In the genomic region with DNA sequence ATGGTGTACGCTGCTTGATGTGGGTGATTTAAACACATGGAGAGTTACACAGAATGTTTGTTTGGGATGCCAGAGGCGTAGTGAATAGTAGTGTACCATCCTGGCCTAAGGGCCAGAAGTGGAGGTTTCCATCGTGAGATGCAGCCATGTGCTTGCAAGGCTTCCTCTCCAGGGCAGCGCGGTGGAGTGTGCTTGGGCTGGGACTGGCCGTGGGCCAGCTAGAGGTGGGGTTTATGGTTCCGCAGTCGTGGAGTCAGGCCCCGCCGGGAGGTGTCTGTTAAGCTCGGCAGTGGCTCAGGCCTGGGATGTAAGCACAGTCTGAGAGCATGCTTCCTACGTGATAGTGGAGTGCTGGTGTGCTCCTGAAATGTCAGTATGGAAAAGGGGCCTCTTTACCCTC, we compare ENCODE assay signal across 19 cellular contexts. TPM values are rescaled to one million over a fixed set of nuclear protein-coding genes. Genes with fewer than 3 reads are reported as not detected.
DNase-seq lines count a peak whose midpoint lies in the region; ATAC-seq and TF ChIP-seq lines count a peak whose summit lies in the region.
"Had no signal": no experiment of that assay in that cellular context is flagged by ENCODE, and none has a peak within 500 bp of the region (broad histone marks: within the 10 kb centered on the region; RNA-seq: fewer than 3 reads in every experiment).

No MANE protein-coding gene starts in this region.

- no peak overlapping the region for H2BK120ac ChIP-seq in IMR-90 (ENCODE audit: low read depth, low read length)

- TF ChIP-seq EP300 in ovary (IDR thresholded peaks at IDR 0.05), result no peak

- no peak overlapping the region for H3K4ac ChIP-seq in IMR-90 (ENCODE audit: low read depth, low read length)

- no peak for TF ChIP-seq POLR2A in IMR-90 (IDR thresholded peaks at IDR 0.05; ENCODE audit: low read depth, low read length)
- TF ChIP-seq POLR2A in heart left ventricle (IDR thresholded peaks at IDR 0.05), result no peak
- no peak for TF ChIP-seq POLR2A in ovary (IDR thresholded peaks at IDR 0.05)
- TF ChIP-seq POLR2A in spleen (IDR thresholded peaks at IDR 0.05), result no peak

- H2BK5ac ChIP-seq in IMR-90 (ENCODE audit: low read depth, low read length, poor library complexity, severe bottlenecking), result no peak overlapping the region

- TF ChIP-seq CTCF in IMR-90 (conservative IDR thresholded peaks at IDR 0.05; ENCODE audit: low read depth, low read length), result no peak
- TF ChIP-seq CTCF in heart left ventricle (IDR thresholded peaks at IDR 0.05), result no peak
- no peak for TF ChIP-seq CTCF in ovary (IDR thresholded peaks at IDR 0.05)
- no peak for TF ChIP-seq CTCF in spleen (IDR thresholded peaks at IDR 0.05 in 8 of 11, conservative IDR thresholded peaks at IDR 0.05 in 3 of 11)

- no peaks in the 10 kb centered on the region for H4K20me1 ChIP-seq in IMR-90 (ENCODE audit: insufficient read depth, low read length)

- WGBS in IMR-90 (ENCODE audit: extremely low coverage in 2 of 2, insufficient read length in 1 of 2), 2 experiments, result 93% methylated on average over 2 of the region's 12 CpGs; no CpG with 5 or more reads in 1 of the 2 experiments
- 24 to 27% (median 25%) methylated on average over 8 to 12 of the region's 12 CpGs for WGBS in heart left ventricle, 4 donors
- 38 to 59% (median 41%) methylated on average over 12 of the region's 12 CpGs for WGBS in ovary, 3 donors
- WGBS in spleen, 5 donors, result 65 to 92% (median 72%) methylated on average over 2 to 12 of the region's 12 CpGs

- in situ Hi-C loops in IMR-90 (cut with MboI; ENCODE audit: low sequenced_read_pairs), result no loop called here

- no peak overlapping the region for H2AK5ac ChIP-seq in IMR-90 (ENCODE audit: low read depth, low read length)

- no peak overlapping the region for H2BK15ac ChIP-seq in IMR-90 (ENCODE audit: low read depth, low read length)

- H3K27ac ChIP-seq in IMR-90 (ENCODE audit: insufficient read depth, low read length) (no peak overlapping the region), heart left ventricle (no peak overlapping the region), ovary (peak overlapping the region in 1 of 2 donors; percentile 41), spleen (no peak overlapping the region)
- H3K27ac ChIP-seq: GM23248, KMS-11, SJCRH30 had no signal

- no peak overlapping the region for H3K4me3 ChIP-seq in IMR-90 (ENCODE audit: insufficient read depth, low read depth, low read length)
- H3K4me3 ChIP-seq in heart left ventricle, result no peak overlapping the region
- no peak overlapping the region for H3K4me3 ChIP-seq in ovary
- no peak overlapping the region for H3K4me3 ChIP-seq in spleen
- H3K4me3 ChIP-seq: GM23248, SJCRH30 had no signal

- no peak overlapping the region for H2AK9ac ChIP-seq in IMR-90 (replicated peaks; ENCODE audit: low read depth, low read length, poor library complexity)

- H3K4me2 ChIP-seq in IMR-90 (ENCODE audit: low read depth, low read length), result no peak overlapping the region
- H3K4me2 ChIP-seq: KMS-11 had no signal

- POLR2A ChIA-PET in IMR-90 (lab: Charles Lee; ENCODE audit: unreplicated experiment), result interaction anchor here (0.6 kb wide), 1 partner anchor 48 kb away, joined by 5 read pairs; no protein-coding TSS in a partner anchor

- no peaks in the 10 kb centered on the region for H3K79me1 ChIP-seq in IMR-90 (ENCODE audit: low read depth in 1 of 2, low read length in 2 of 2)

- no peak for ATAC-seq in IMR-90 (ENCODE audit: low read depth)
- ATAC-seq in heart left ventricle, result peak; percentile 80 to 93 (median 90)
- ATAC-seq in GM18517 (IDR thresholded peaks at IDR 0.05; ENCODE audit: unreplicated experiment), result no peak

- no peak overlapping the region for H2BK20ac ChIP-seq in IMR-90 (ENCODE audit: low read depth, low read length)

- H3K14ac ChIP-seq in IMR-90 (replicated peaks; ENCODE audit: low read depth, low read length), result no peak overlapping the region

- no TSS peak for BruUV-seq in IMR-90 (replicated peaks; lab: Mats Ljungman, UMichigan)

- H3K9ac ChIP-seq in IMR-90 (ENCODE audit: low read depth, low read length), result no peak overlapping the region
- H3K9ac ChIP-seq: GM23248, KMS-11 had no signal

- no peak overlapping the region for H4K5ac ChIP-seq in IMR-90 (ENCODE audit: low read depth, low read length)

- no peaks in the 10 kb centered on the region for H3K9me1 ChIP-seq in IMR-90 (ENCODE audit: insufficient read depth, low read length)

- intact Hi-C loops in IMR-90 (cut with micrococcal nuclease) (no loop called here), heart left ventricle (cut with DNase I) (no loop called here), ovary (cut with DNase I) (no loop called here), spleen (cut with DNase I; ENCODE audit: low total_unique reads) (no loop called here)

- peak overlapping the region; percentile 48 for H2AFZ ChIP-seq in IMR-90 (replicated peaks; ENCODE audit: low read length, poor library complexity)
- H2AFZ ChIP-seq: GM23248 had no signal

- CTCF ChIA-PET in IMR-90 (lab: Yijun Ruan, JAX), result interaction anchor here (0.6 kb wide), 1 partner anchor 98 kb away, joined by 4 read pairs; no protein-coding TSS in a partner anchor

- H3K4me1 ChIP-seq in IMR-90 (ENCODE audit: control insufficient read depth, insufficient read depth, low read length), result no peaks in the 10 kb centered on the region; the same call in 1 of the 2 replicates
- H3K4me1 ChIP-seq in heart left ventricle, result peaks cover 0 to 20% (median 5%) of the 10 kb centered on the region in 12 donors
- peaks cover 8% of the 10 kb centered on the region for H3K4me1 ChIP-seq in ovary (ENCODE audit: insufficient read depth)
- no peaks in the 10 kb centered on the region for H3K4me1 ChIP-seq in spleen
- H3K4me1 ChIP-seq: SJCRH30 had no signal

- H3K9me3 ChIP-seq in IMR-90 (ENCODE audit: control insufficient read depth, insufficient read depth, low read length), result no peaks in the 10 kb centered on the region
- H3K9me3 ChIP-seq in heart left ventricle, result no peaks in the 10 kb centered on the region
- no peaks in the 10 kb centered on the region for H3K9me3 ChIP-seq in ovary
- peaks cover 0 to 3% (median 0%) of the 10 kb centered on the region in 8 donors for H3K9me3 ChIP-seq in spleen
- H3K9me3 ChIP-seq: SJCRH30 had no signal

- TF ChIP-seq RAD21 in IMR-90 (IDR thresholded peaks at IDR 0.05; ENCODE audit: low read length), result no peak

- H3K18ac ChIP-seq in IMR-90 (ENCODE audit: low read depth, low read length), result no peak overlapping the region

- dilution Hi-C loops in IMR-90 (cut with HindIII; ENCODE audit: low sequenced_read_pairs, unreplicated experiment), result no loop called here

- no peak overlapping the region for H4K91ac ChIP-seq in IMR-90 (ENCODE audit: insufficient read depth, low read depth, low read length)

- H4K8ac ChIP-seq in IMR-90 (ENCODE audit: low read depth in 2 of 2, low read length in 2 of 2), result no peak overlapping the region

- H3K27me3 ChIP-seq in IMR-90 (ENCODE audit: control insufficient read depth, insufficient read depth, low read length) (no peaks in the 10 kb centered on the region; the same call in 1 of the 2 replicates), heart left ventricle (no peaks in the 10 kb centered on the region), ovary (no peaks in the 10 kb centered on the region), spleen (replicated peaks in 1 of 7) (no peaks in the 10 kb centered on the region)
- H3K27me3 ChIP-seq: SJCRH30 had no signal

- peak; percentile 12 for DNase-seq in Daoy (ENCODE audit: low read depth)
- no peak for DNase-seq in IMR-90
- DNase-seq in heart left ventricle, result peak; percentile 65 to 83 (median 81)
- DNase-seq in ovary, result peak; percentile 51 to 69 (median 67)
- DNase-seq in islet precursor cell, result no peak
- no peak for DNase-seq in COLO668 (lab: John Stamatoyannopoulos, UW; ENCODE audit: unreplicated experiment)
- DNase-seq in spleen, result no peak
- DNase-seq: COR-L47, GM23248, NCI-H1436, NCI-H2029 treated with DMSO at 0.1 percent for 48 hours, NCI-H2227 treated with DMSO at 0.1 percent for 48 hours, NCI-H526 treated with DMSO at 0.1 percent for 48 hours, RPMI8226, SJCRH30, SW 1271 had no signal

- H3K23ac ChIP-seq in IMR-90 (ENCODE audit: low read depth, low read length), result no peak overlapping the region

- no peak overlapping the region for H3K56ac ChIP-seq in IMR-90 (ENCODE audit: extremely low read depth, insufficient read depth, low read length)

- H3K36me3 ChIP-seq in IMR-90 (ENCODE audit: control insufficient read depth, insufficient read depth, low read length), result no peaks in the 10 kb centered on the region
- no peaks in the 10 kb centered on the region for H3K36me3 ChIP-seq in heart left ventricle
- H3K36me3 ChIP-seq in ovary, result no peaks in the 10 kb centered on the region
- H3K36me3 ChIP-seq in spleen, result no peaks in the 10 kb centered on the region
- H3K36me3 ChIP-seq: SJCRH30 had no signal

TF ChIP-seq in IMR-90, 13 proteins besides CTCF, POLR2A, EP300 and RAD21 (continues in another document):
- no peak for TF ChIP-seq CHD1 (IDR thresholded peaks at IDR 0.05; ENCODE audit: low read depth, low read length)
- no peak for TF ChIP-seq RFX5 (IDR thresholded peaks at IDR 0.05; ENCODE audit: low read depth, low read length)
- TF ChIP-seq RCOR1 (IDR thresholded peaks at IDR 0.05; ENCODE audit: insufficient replicate concordance, low read length), result no peak
- TF ChIP-seq MAFK (IDR thresholded peaks at IDR 0.05; ENCODE audit: low read depth, low read length), result no peak
- no peak for TF ChIP-seq SMC3 (IDR thresholded peaks at IDR 0.05; ENCODE audit: low read depth, low read length)
- TF ChIP-seq MXI1 (IDR thresholded peaks at IDR 0.05; ENCODE audit: borderline replicate concordance, low read depth, low read length), result no peak
- TF ChIP-seq, protein P1, sequence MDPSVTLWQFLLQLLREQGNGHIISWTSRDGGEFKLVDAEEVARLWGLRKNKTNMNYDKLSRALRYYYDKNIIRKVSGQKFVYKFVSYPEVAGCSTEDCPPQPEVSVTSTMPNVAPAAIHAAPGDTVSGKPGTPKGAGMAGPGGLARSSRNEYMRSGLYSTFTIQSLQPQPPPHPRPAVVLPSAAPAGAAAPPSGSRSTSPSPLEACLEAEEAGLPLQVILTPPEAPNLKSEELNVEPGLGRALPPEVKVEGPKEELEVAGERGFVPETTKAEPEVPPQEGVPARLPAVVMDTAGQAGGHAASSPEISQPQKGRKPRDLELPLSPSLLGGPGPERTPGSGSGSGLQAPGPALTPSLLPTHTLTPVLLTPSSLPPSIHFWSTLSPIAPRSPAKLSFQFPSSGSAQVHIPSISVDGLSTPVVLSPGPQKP (IDR thresholded peaks at IDR 0.05; ENCODE audit: borderline replicate concordance, low read depth, low read length), result no peak
- TF ChIP-seq BHLHE40 (IDR thresholded peaks at IDR 0.05; ENCODE audit: low read depth, low read length), result no peak

RNA-seq across cellular contexts. Expression of a gene that starts 14.1 kb away (rescaled TPM):
- 2.1 and 3.3 TPM in 2 replicates for total RNA-seq in Daoy (2014; rRNA removed; shearing (Covaris generic))
- total RNA-seq in IMR-90 (2012; rRNA removed) (4.4 and 5.4 TPM in 2 replicates), heart left ventricle (10 to 100 TPM; 11.5 to 19.6 (median 13.5) TPM), ovary (10 to 100 TPM in 3 of 7 donors, 1 to 10 TPM in 4; 2.6 to 16.4 (median 7.7) TPM), spleen (10 to 100 TPM; 10.2 to 42.8 (median 30.5) TPM)
- polyA plus RNA-seq in IMR-90 (2012; rRNA removed) (1.1 and 1.8 TPM in 2 replicates), heart left ventricle (1 to 10 TPM; 2.8 to 6.2 TPM), ovary (1 to 10 TPM; 2.2 to 3.8 TPM), spleen (1 to 10 TPM in 1 of 3 donors, under 1 TPM in 2; 0.53 to 2.0 (median 1.00) TPM)
- 0.12 and 1.3 TPM in 2 replicates for polyA plus RNA-seq in IMR-90 (2012; cell fraction: cytosol; rRNA removed)
- 2.8 and 3.7 TPM in 2 replicates for polyA plus RNA-seq in IMR-90 (2012; cell fraction: nucleus; rRNA removed; ENCODE audit: low replicate concordance)
- total RNA-seq: GM23248 had no signal
- polyA plus RNA-seq: CD14-positive monocyte, GM23248 had no signal

Comparison
In these comparisons a context has a peak if more than half of its experiments do, and no peak if none do; other contexts are left out.
1. DNase-seq: peak in Daoy (single experiment), heart left ventricle (5 of 5) and ovary (5 of 5); none in IMR-90 (single experiment), islet precursor cell (single experiment), COLO668 (single experiment) and spleen (single experiment).
2. ATAC-seq: peak in heart left ventricle (4 of 4); none in IMR-90 (single experiment) and GM18517 (single experiment).